In the genomic region with DNA sequence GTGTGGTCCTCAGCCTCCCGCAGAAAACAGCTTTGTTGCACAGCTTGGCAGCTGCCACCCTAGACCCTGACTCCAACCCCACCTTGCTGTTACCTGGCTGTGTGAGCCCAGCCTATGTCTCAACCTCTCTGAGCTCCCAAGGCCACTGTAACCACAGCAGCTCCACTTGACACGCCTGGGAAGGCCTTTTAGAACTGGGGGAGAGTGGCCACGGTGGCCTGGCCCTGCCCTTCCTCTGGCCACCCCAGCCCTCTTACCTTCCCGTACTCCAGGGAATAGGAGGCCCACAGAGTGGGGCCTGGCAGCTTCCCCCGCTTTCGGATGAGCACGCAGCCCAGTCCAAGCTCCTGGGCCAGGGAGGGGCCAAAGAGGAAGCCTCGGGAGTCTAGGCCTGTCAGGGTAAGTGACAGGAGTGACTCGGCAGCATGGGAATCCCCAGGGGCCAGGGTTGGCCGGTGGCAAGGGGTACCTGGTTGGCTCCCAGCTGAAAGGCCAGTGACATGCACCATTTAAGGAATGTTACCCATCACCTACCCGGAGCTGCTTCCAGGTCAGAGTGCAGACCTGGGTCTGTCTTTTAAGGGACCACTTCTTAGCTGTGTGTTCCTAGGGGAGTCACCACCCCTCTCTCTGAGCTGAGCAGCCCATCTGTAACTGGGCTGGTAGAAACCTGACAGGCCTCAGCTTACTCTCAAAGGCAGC, we compare ENCODE assay signal across 8 cellular contexts. TPM values are rescaled to one million over a fixed set of nuclear protein-coding genes. Genes with fewer than 3 reads are reported as not detected.
DNase-seq lines count a peak whose midpoint lies in the region; ATAC-seq and TF ChIP-seq lines count a peak whose summit lies in the region.

No MANE protein-coding gene starts in this region.

- POLR2A ChIA-PET in T-cell (lab: Charles Lee), result interaction anchor here (0.6 to 0.9 kb wide), 2 partner anchors 48 to 436 kb away, joined by 3 read pairs; no protein-coding TSS in a partner anchor

- H3K4me1 Mint-ChIP-seq in T-cell, result peaks cover 12 to 25% (median 13%) of the 10 kb centered on the region in 3 donors

- peaks cover 0 to 10% of the 10 kb centered on the region in 2 donors for H3K36me3 ChIP-seq in gastrocnemius medialis

- H3K27me3 ChIP-seq in gastrocnemius medialis, result no peaks in the 10 kb centered on the region

- peaks cover 14 to 18% of the 10 kb centered on the region in 2 donors for H3K4me1 ChIP-seq in gastrocnemius medialis

- intact Hi-C loops in gastrocnemius medialis (cut with DNase I; ENCODE audit: low total_unique reads), result loop anchor here (2.0 to 10.0 kb wide), 5 partner anchors 87 to 946 kb away; a partner anchor contains a TSS

- no peaks in the 10 kb centered on the region for H3K36me3 Mint-ChIP-seq in T-cell

- H3K9me3 ChIP-seq in gastrocnemius medialis, result no peaks in the 10 kb centered on the region

- TF ChIP-seq POLR2A in erythroblast (IDR thresholded peaks at IDR 0.05; ENCODE audit: low read length) (no peak), gastrocnemius medialis (IDR thresholded peaks at IDR 0.05) (no peak)

- CTCF ChIA-PET in T-cell (lab: Charles Lee), result interaction anchor here in 1 of 2 donors (0.9 kb wide), 1 partner anchor 357 kb away, joined by 4 read pairs; no protein-coding TSS in a partner anchor

- no peaks in the 10 kb centered on the region for H3K9me3 Mint-ChIP-seq in T-cell

- H3K4me3 ChIP-seq in gastrocnemius medialis, result peak overlapping the region; percentile 70 to 81 (median 74)

- peak overlapping the region; percentile 86 to 92 (median 90) for H3K4me3 Mint-ChIP-seq in T-cell

- ATAC-seq in T-cell (replicated peaks in 1 of 4), result no peak
- no peak for ATAC-seq in gastrocnemius medialis
- ATAC-seq in HG02938 (IDR thresholded peaks at IDR 0.05; ENCODE audit: unreplicated experiment), result no peak
- ATAC-seq in HG03039 (IDR thresholded peaks at IDR 0.05; ENCODE audit: unreplicated experiment), result no peak

- TF ChIP-seq CTCF in gastrocnemius medialis (IDR thresholded peaks at IDR 0.05 in 4 of 5, conservative IDR thresholded peaks at IDR 0.05 in 1 of 5), result no peak

- in situ Hi-C loops in gastrocnemius medialis (cut with MboI; ENCODE audit: low sequenced_read_pairs in 4 of 4), result no loop called here

- peak overlapping the region; percentile 76 to 77 for H3K27ac Mint-ChIP-seq in T-cell

- no peaks in the 10 kb centered on the region for H3K27me3 Mint-ChIP-seq in T-cell

- peak overlapping the region; percentile 81 to 91 (median 90) for H3K27ac ChIP-seq in gastrocnemius medialis

- DNase-seq in activated CD8-positive, alpha-beta memory T cell treated with anti-CD3 and anti-CD28 coated beads for 24 hours, result peak; percentile 81
- no peak for DNase-seq in activated CD8-positive, alpha-beta memory T cell treated with anti-CD3 and anti-CD28 coated beads, Interleukin-2, amount 50 U/mL, for 4 hours
- DNase-seq in T-cell, result no peak
- peak; percentile 57 to 58 for DNase-seq in erythroblast (lab: John Stamatoyannopoulos, UW)
- no peak for DNase-seq in gastrocnemius medialis
- DNase-seq in NCI-H510A treated with DMSO at 0.1 percent for 48 hours (lab: John Stamatoyannopoulos, UW), result no peak

RNA-seq across cellular contexts. Expression of a gene that starts 1.4 kb away (rescaled TPM):
- total RNA-seq in T-cell (100 to 1,000 TPM; 166 to 245 (median 228) TPM), gastrocnemius medialis (10 to 100 TPM; 56.2 to 78.7 (median 62.4) TPM)

RNA-seq across cellular contexts. Expression of a gene that starts 6.7 kb away (rescaled TPM):
- total RNA-seq in T-cell (1 to 10 TPM in 4 of 5 donors, under 1 TPM in 1; 0.93 to 3.7 (median 1.5) TPM), gastrocnemius medialis (1 to 10 TPM in 1 of 4 donors, under 1 TPM in 2, not detected in 1; 0.31 to 2.5 (median 0.42) TPM)

RNA-seq across cellular contexts. Expression of a gene that starts 25.3 kb away (rescaled TPM):
- total RNA-seq in T-cell, result 100 to 1,000 TPM; 139 to 274 (median 240) TPM
- 10 to 100 TPM in 3 of 4 donors, 1 to 10 TPM in 1; 9.0 to 37.0 (median 16.5) TPM for total RNA-seq in gastrocnemius medialis

RNA-seq across cellular contexts. Expression of a gene that starts 46.4 kb away (rescaled TPM):
- total RNA-seq in T-cell (10 to 100 TPM; 47.6 to 68.4 (median 58.4) TPM), gastrocnemius medialis (10 to 100 TPM in 2 of 4 donors, 1 to 10 TPM in 2; 8.8 to 14.7 (median 10.0) TPM)

RNA-seq across cellular contexts. Expression of a gene that starts 46.6 kb away (rescaled TPM):
- total RNA-seq in T-cell (10 to 100 TPM; 45.6 to 61.1 (median 57.5) TPM), gastrocnemius medialis (10 to 100 TPM; 17.8 to 27.9 (median 20.5) TPM)

Comparison
In these comparisons a context has a peak if more than half of its experiments do, and no peak if none do; other contexts are left out.
1. DNase-seq: peak in activated CD8-positive, alpha-beta memory T cell treated with anti-CD3 and anti-CD28 coated beads for 24 hours (single experiment) and erythroblast (2 of 2); none in activated CD8-positive, alpha-beta memory T cell treated with anti-CD3 and anti-CD28 coated beads, Interleukin-2, amount 50 U/mL, for 4 hours (single experiment), T-cell (0 of 34), gastrocnemius medialis (0 of 2) and NCI-H510A treated with DMSO at 0.1 percent for 48 hours (single experiment).